In the genomic region with DNA sequence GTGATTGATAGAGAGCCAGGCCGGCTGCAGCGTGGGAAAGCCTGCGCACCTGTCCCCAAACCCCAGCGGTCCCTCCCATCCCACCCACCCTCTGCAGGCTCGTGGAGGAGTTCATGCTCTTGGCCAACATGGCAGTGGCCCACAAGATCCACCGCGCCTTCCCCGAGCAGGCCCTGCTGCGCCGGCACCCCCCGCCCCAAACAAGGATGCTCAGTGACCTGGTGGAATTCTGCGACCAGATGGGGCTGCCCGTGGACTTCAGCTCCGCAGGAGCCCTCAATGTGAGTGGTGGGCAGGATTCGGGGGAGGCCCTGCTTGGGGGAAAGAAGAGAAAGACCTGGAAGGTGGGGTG, we compare ENCODE assay signal across 17 cellular contexts. TPM values are rescaled to one million over a fixed set of nuclear protein-coding genes. Genes with fewer than 3 reads are reported as not detected.
DNase-seq lines count a peak whose midpoint lies in the region; ATAC-seq and TF ChIP-seq lines count a peak whose summit lies in the region.
"Had no signal": no experiment of that assay in that cellular context is flagged by ENCODE, and none has a peak within 500 bp of the region (broad histone marks: within the 10 kb centered on the region; RNA-seq: fewer than 3 reads in every experiment).

No MANE protein-coding gene starts in this region.

- DNase-seq in Right ventricle myocardium inferior (ENCODE audit: missing footprints) (peak; percentile 25), right cardiac atrium (no peak), sciatic nerve (ENCODE audit: low spot score) (peak; percentile 49), nephron progenitor cell (no peak), T-helper 2 cell (no peak)
- no peak for DNase-seq in stimulated activated CD8-positive, alpha-beta memory T cell treated with anti-CD3 and anti-CD28 coated beads, Interleukin-4, amount 100 ng/mL, for 48 hours
- DNase-seq: DMS53, GDM1, Kasumi-1, NCI-H1694, NCI-H2081, NCI-H2171 treated with DMSO at 0.1 percent for 48 hours, NCI-H526, OCI-M1, SHP77 treated with DMSO at 0.1 percent for 48 hours had no signal

- H3K9ac ChIP-seq in HUES6 (ENCODE audit: low read length), result no peak overlapping the region

- H3K9me3 Mint-ChIP-seq in nephron progenitor cell, result no peaks in the 10 kb centered on the region

- H3K27ac Mint-ChIP-seq in nephron progenitor cell, result no peak overlapping the region

- WGBS in right cardiac atrium, result 95% methylated on average over 15 of the region's 15 CpGs

- H3K4me1 Mint-ChIP-seq in nephron progenitor cell, result peaks cover 4% of the 10 kb centered on the region

- H3K27me3 ChIP-seq in right cardiac atrium (ENCODE audit: control insufficient read depth, insufficient read depth), result no peaks in the 10 kb centered on the region
- H3K27me3 ChIP-seq in HUES6 (ENCODE audit: control insufficient read depth, insufficient read depth, low read length), result no peaks in the 10 kb centered on the region
- H3K27me3 ChIP-seq in layer of hippocampus (ENCODE audit: control insufficient read depth, insufficient read depth, low read length), result no peaks in the 10 kb centered on the region

- H3K4me3 Mint-ChIP-seq in nephron progenitor cell, result no peak overlapping the region

- intact Hi-C loops in Right ventricle myocardium inferior (cut with DNase I) (loop anchor here (5.0 to 10.0 kb wide), 3 partner anchors 105 to 422 kb away; a partner anchor contains a TSS), right cardiac atrium (cut with DNase I) (loop anchor here (5.0 to 10.0 kb wide), 5 partner anchors 195 to 422 kb away; a partner anchor contains a TSS), sciatic nerve (cut with DNase I) (no loop called here)

- peaks cover 4% of the 10 kb centered on the region for H3K27me3 Mint-ChIP-seq in nephron progenitor cell (ENCODE audit: low read depth, poor library complexity)

- H3K36me3 Mint-ChIP-seq in nephron progenitor cell (ENCODE audit: low read depth), result no peaks in the 10 kb centered on the region

- H3K27ac ChIP-seq in right cardiac atrium (ENCODE audit: low read length), result no peak overlapping the region
- peak overlapping the region; percentile 68; the same call in 1 of the 2 replicates for H3K27ac ChIP-seq in HUES6 (ENCODE audit: low read depth, low read length)
- peak overlapping the region; percentile 30 for H3K27ac ChIP-seq in layer of hippocampus (ENCODE audit: low read depth, low read length)

- H3K4me3 ChIP-seq in right cardiac atrium (ENCODE audit: low read length), result no peak overlapping the region
- H3K4me3 ChIP-seq in HUES6 (ENCODE audit: low read depth, low read length), result no peak overlapping the region

- no peaks in the 10 kb centered on the region for H3K4me1 ChIP-seq in right cardiac atrium (ENCODE audit: control insufficient read depth, insufficient read depth, low read length)
- H3K4me1 ChIP-seq in HUES6 (ENCODE audit: control insufficient read depth, insufficient read depth, low read length), result peaks cover 11% of the 10 kb centered on the region; the same call in 1 of the 2 replicates

- no peaks in the 10 kb centered on the region for H3K36me3 ChIP-seq in HUES6 (ENCODE audit: control insufficient read depth, insufficient read depth, low read length)

- H3K9me3 ChIP-seq in right cardiac atrium (ENCODE audit: control insufficient read depth, low read length) (no peaks in the 10 kb centered on the region), HUES6 (ENCODE audit: control insufficient read depth, insufficient read depth, low read depth, low read length) (no peaks in the 10 kb centered on the region)

- ATAC-seq in Right ventricle myocardium inferior, result no peak
- no peak for ATAC-seq in right cardiac atrium
- ATAC-seq in sciatic nerve, result no peak

- TF ChIP-seq CTCF in nephron progenitor cell (IDR thresholded peaks at IDR 0.05), result no peak

RNA-seq across cellular contexts. Expression of a gene that starts 48.9 kb away (rescaled TPM):
- total RNA-seq in Right ventricle myocardium inferior, result not detected
- total RNA-seq in right cardiac atrium, result not detected
- polyA plus RNA-seq in right cardiac atrium, result not detected
- not detected for total RNA-seq in sciatic nerve

Comparison
In these comparisons a context has a peak if more than half of its experiments do, and no peak if none do; other contexts are left out.
1. DNase-seq: peak in Right ventricle myocardium inferior (single experiment) and sciatic nerve (single experiment); none in right cardiac atrium (0 of 3), nephron progenitor cell (single experiment), T-helper 2 cell (0 of 5) and stimulated activated CD8-positive, alpha-beta memory T cell treated with anti-CD3 and anti-CD28 coated beads, Interleukin-4, amount 100 ng/mL, for 48 hours (single experiment).